In the genomic region with DNA sequence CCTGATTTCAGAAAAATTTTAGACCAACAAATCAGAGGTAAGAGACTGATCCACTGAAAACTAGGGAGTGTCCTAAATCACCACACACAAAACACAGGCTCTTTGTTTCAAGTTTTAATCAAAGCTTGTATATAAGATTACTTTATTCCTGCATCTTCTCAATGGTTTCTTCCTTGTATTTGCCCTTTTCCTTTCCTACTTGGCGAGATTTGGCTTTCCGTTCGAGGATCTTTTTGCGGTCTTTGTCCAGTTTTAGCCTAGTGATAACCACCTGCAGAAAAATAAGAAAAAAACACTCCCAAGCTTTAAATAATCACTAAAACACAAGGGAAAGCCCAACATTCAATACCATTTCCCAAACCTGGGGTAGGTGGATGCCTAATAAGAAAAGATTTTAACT, we compare ENCODE assay signal across 1 cellular context.
TF ChIP-seq lines count a peak whose summit lies in the region.

No MANE protein-coding gene starts in this region.

TF ChIP-seq in neural cell, 6 proteins besides CTCF, POLR2A, EP300 and RAD21:
- TF ChIP-seq, protein P1, sequence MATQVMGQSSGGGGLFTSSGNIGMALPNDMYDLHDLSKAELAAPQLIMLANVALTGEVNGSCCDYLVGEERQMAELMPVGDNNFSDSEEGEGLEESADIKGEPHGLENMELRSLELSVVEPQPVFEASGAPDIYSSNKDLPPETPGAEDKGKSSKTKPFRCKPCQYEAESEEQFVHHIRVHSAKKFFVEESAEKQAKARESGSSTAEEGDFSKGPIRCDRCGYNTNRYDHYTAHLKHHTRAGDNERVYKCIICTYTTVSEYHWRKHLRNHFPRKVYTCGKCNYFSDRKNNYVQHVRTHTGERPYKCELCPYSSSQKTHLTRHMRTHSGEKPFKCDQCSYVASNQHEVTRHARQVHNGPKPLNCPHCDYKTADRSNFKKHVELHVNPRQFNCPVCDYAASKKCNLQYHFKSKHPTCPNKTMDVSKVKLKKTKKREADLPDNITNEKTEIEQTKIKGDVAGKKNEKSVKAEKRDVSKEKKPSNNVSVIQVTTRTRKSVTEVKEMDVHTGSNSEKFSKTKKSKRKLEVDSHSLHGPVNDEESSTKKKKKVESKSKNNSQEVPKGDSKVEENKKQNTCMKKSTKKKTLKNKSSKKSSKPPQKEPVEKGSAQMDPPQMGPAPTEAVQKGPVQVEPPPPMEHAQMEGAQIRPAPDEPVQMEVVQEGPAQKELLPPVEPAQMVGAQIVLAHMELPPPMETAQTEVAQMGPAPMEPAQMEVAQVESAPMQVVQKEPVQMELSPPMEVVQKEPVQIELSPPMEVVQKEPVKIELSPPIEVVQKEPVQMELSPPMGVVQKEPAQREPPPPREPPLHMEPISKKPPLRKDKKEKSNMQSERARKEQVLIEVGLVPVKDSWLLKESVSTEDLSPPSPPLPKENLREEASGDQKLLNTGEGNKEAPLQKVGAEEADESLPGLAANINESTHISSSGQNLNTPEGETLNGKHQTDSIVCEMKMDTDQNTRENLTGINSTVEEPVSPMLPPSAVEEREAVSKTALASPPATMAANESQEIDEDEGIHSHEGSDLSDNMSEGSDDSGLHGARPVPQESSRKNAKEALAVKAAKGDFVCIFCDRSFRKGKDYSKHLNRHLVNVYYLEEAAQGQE (IDR thresholded peaks at IDR 0.05; ENCODE audit: borderline replicate concordance) = no peak
- TF ChIP-seq SMC3 (conservative IDR thresholded peaks at IDR 0.05; ENCODE audit: poor library complexity) (no peak), TAF1 (IDR thresholded peaks at IDR 0.05; ENCODE audit: low read depth) (no peak), POLR2AphosphoS5 (IDR thresholded peaks at IDR 0.05) (no peak), MXI1 (conservative IDR thresholded peaks at IDR 0.05; ENCODE audit: poor library complexity, severe bottlenecking) (no peak), EZH2 (IDR thresholded peaks at IDR 0.05; ENCODE audit: borderline replicate concordance, insufficient read depth, low read length, poor library complexity, severe bottlenecking) (no peak)
